27 cellular contexts compared by ENCODE assay signal in genomic region chr4:6824772-6825402, GRCh38. TPM values are rescaled to one million over a fixed set of nuclear protein-coding genes. Genes with fewer than 3 reads are reported as not detected.
DNase-seq lines count a peak whose midpoint lies in the region; ATAC-seq lines count a peak whose summit lies in the region.
"Had no signal": no experiment of that assay in that cellular context is flagged by ENCODE, and none has a peak within 500 bp of the region (broad histone marks: within the 10 kb centered on the region; RNA-seq: fewer than 3 reads in every experiment).

No MANE protein-coding gene starts in this region.

- H4K8ac ChIP-seq in mesenchymal stem cell (ENCODE audit: low read length), result no peak overlapping the region

- H2AK5ac ChIP-seq in mesenchymal stem cell (ENCODE audit: low read length, severe bottlenecking), result no peak overlapping the region

- H3K36me3 Mint-ChIP-seq in activated CD4-positive, alpha-beta T cell treated with anti-CD3 and anti-CD28 coated beads for 36 hours (ENCODE audit: low read depth), result peaks cover 31% of the 10 kb centered on the region
- H3K36me3 Mint-ChIP-seq in activated naive CD8-positive, alpha-beta T cell treated with anti-CD3 and anti-CD28 coated beads, Interleukin-2, amount 50 U/mL, for 24 hours (ENCODE audit: low read depth), result peaks cover 37% of the 10 kb centered on the region
- peaks cover 10% of the 10 kb centered on the region for H3K36me3 Mint-ChIP-seq in natural killer cell treated with Interleukin-12 subunit alpha and Interleukin-12 subunit beta and Interleukin-15 and Interleukin-18, amount 100 ng/mL, for 72 hours

- POLR2A ChIA-PET in activated CD4-positive, alpha-beta T cell treated with anti-CD3 and anti-CD28 coated beads for 36 hours (lab: Charles Lee), result no interaction called here

- no peak overlapping the region for H3K4ac ChIP-seq in mesenchymal stem cell (ENCODE audit: low read depth in 1 of 2, low read length in 2 of 2)

- no peak overlapping the region for H3K27ac ChIP-seq in mesenchymal stem cell (ENCODE audit: low read length, poor library complexity, severe bottlenecking)
- H3K27ac ChIP-seq: 22Rv1, testis had no signal

- intact Hi-C loops in activated CD4-positive, alpha-beta T cell treated with anti-CD3 and anti-CD28 coated beads for 36 hours (cut with DNase I, micrococcal nuclease), result no loop called here

- no peaks in the 10 kb centered on the region for H3K27me3 ChIP-seq in mesenchymal stem cell (ENCODE audit: control insufficient read depth in 1 of 2, insufficient read depth in 1 of 2, low read length in 2 of 2)
- H3K27me3 ChIP-seq: testis had no signal

- H2BK15ac ChIP-seq in mesenchymal stem cell (ENCODE audit: low read depth, poor library complexity, severe bottlenecking), result no peak overlapping the region

- peaks cover 1% of the 10 kb centered on the region for H3K4me1 ChIP-seq in mesenchymal stem cell (ENCODE audit: control insufficient read depth, insufficient read depth, low read depth, low read length)
- H3K4me1 ChIP-seq: testis had no signal

- peaks cover 9% of the 10 kb centered on the region for H3K4me1 Mint-ChIP-seq in activated CD4-positive, alpha-beta T cell treated with anti-CD3 and anti-CD28 coated beads for 36 hours
- peaks cover 15% of the 10 kb centered on the region for H3K4me1 Mint-ChIP-seq in activated naive CD8-positive, alpha-beta T cell treated with anti-CD3 and anti-CD28 coated beads, Interleukin-2, amount 50 U/mL, for 24 hours
- peaks cover 50 to 55% of the 10 kb centered on the region in 2 donors for H3K4me1 Mint-ChIP-seq in natural killer cell treated with Interleukin-12 subunit alpha and Interleukin-12 subunit beta and Interleukin-15 and Interleukin-18, amount 100 ng/mL, for 72 hours (ENCODE audit: low read depth in 2 of 2)
- H3K4me1 Mint-ChIP-seq: CD14-positive monocyte, GM23338 had no signal

- no peak overlapping the region for H2BK12ac ChIP-seq in mesenchymal stem cell (ENCODE audit: low read length in 2 of 2)

- H3K4me3 Mint-ChIP-seq in activated CD4-positive, alpha-beta T cell treated with anti-CD3 and anti-CD28 coated beads for 36 hours, result no peak overlapping the region
- H3K4me3 Mint-ChIP-seq in activated naive CD8-positive, alpha-beta T cell treated with anti-CD3 and anti-CD28 coated beads, Interleukin-2, amount 50 U/mL, for 24 hours, result no peak overlapping the region
- H3K4me3 Mint-ChIP-seq in natural killer cell treated with Interleukin-12 subunit alpha and Interleukin-12 subunit beta and Interleukin-15 and Interleukin-18, amount 100 ng/mL, for 72 hours, result peak overlapping the region; percentile 72
- H3K4me3 Mint-ChIP-seq: CD14-positive monocyte; endodermal cell; GM23338; stimulated activated naive B cell treated with anti-CD40 and anti-IgM and Interleukin-4, amounts not matched to agents 10 μg/mL and 1 μg/mL and 100 μg/mL, for 72 hours had no signal

- H3K27ac Mint-ChIP-seq in activated CD4-positive, alpha-beta T cell treated with anti-CD3 and anti-CD28 coated beads for 36 hours, result peak overlapping the region; percentile 37
- no peak overlapping the region for H3K27ac Mint-ChIP-seq in activated naive CD8-positive, alpha-beta T cell treated with anti-CD3 and anti-CD28 coated beads, Interleukin-2, amount 50 U/mL, for 24 hours
- peak overlapping the region; percentile 84 to 87 for H3K27ac Mint-ChIP-seq in natural killer cell treated with Interleukin-12 subunit alpha and Interleukin-12 subunit beta and Interleukin-15 and Interleukin-18, amount 100 ng/mL, for 72 hours
- H3K27ac Mint-ChIP-seq: endodermal cell; GM23338; stimulated activated naive B cell treated with anti-CD40 and anti-IgM and Interleukin-4, amounts not matched to agents 10 μg/mL and 1 μg/mL and 100 μg/mL, for 72 hours had no signal

- 100% methylated on average over 4 of the region's 5 CpGs for WGBS in mesenchymal stem cell

- no peak for ATAC-seq in activated CD4-positive, alpha-beta T cell treated with anti-CD3 and anti-CD28 coated beads for 36 hours
- peak; percentile 24 for ATAC-seq in activated naive CD8-positive, alpha-beta T cell treated with anti-CD3 and anti-CD28 coated beads, Interleukin-2, amount 50 U/mL, for 24 hours
- peak; percentile 74 to 80 for ATAC-seq in natural killer cell treated with Interleukin-12 subunit alpha and Interleukin-12 subunit beta and Interleukin-15 and Interleukin-18, amount 100 ng/mL, for 72 hours
- ATAC-seq: GM23338; left ventricle myocardium superior; SK-N-SH treated with all-trans-retinoic acid at 6 μM for 48 hours; stimulated activated naive B cell treated with anti-CD40 and anti-IgM and Interleukin-4, amounts not matched to agents 10 μg/mL and 1 μg/mL and 100 μg/mL, for 72 hours had no signal

- no peak overlapping the region for H2BK5ac ChIP-seq in mesenchymal stem cell (ENCODE audit: low read depth, low read length, poor library complexity, severe bottlenecking)

- H3K9me3 Mint-ChIP-seq in activated CD4-positive, alpha-beta T cell treated with anti-CD3 and anti-CD28 coated beads for 36 hours (ENCODE audit: low read depth), result peaks cover 11% of the 10 kb centered on the region
- H3K9me3 Mint-ChIP-seq in activated naive CD8-positive, alpha-beta T cell treated with anti-CD3 and anti-CD28 coated beads, Interleukin-2, amount 50 U/mL, for 24 hours, result peaks cover 6% of the 10 kb centered on the region
- peaks cover 4% of the 10 kb centered on the region for H3K9me3 Mint-ChIP-seq in natural killer cell treated with Interleukin-12 subunit alpha and Interleukin-12 subunit beta and Interleukin-15 and Interleukin-18, amount 100 ng/mL, for 72 hours

- H3K4me3 ChIP-seq in mesenchymal stem cell (ENCODE audit: insufficient read depth in 1 of 2, low read depth in 1 of 2, low read length in 2 of 2), result no peak overlapping the region
- H3K4me3 ChIP-seq: GM23338, testis had no signal

- CTCF ChIA-PET in activated CD4-positive, alpha-beta T cell treated with anti-CD3 and anti-CD28 coated beads for 36 hours (lab: Charles Lee), result interaction anchor here (0.6 kb wide), 1 partner anchor 54 kb away, joined by 3 read pairs; no protein-coding TSS in a partner anchor

- DNase-seq in activated CD4-positive, alpha-beta T cell treated with anti-CD3 and anti-CD28 coated beads for 36 hours, result no peak
- DNase-seq in activated CD4-positive, alpha-beta T cell treated with anti-CD3 and anti-CD28 coated beads, Interleukin-2, amount 50 U/mL, for 1 hour, result no peak
- DNase-seq in HCEC 1CT (peak; percentile 3), mesenchymal stem cell (no peak), iPS-NIHi11 (ENCODE audit: low spot score) (no peak)
- no peak for DNase-seq in activated naive CD8-positive, alpha-beta T cell treated with anti-CD3 and anti-CD28 coated beads, Interleukin-2, amount 50 U/mL, for 24 hours
- no peak for DNase-seq in natural killer cell treated with Interleukin-12 subunit alpha and Interleukin-12 subunit beta and Interleukin-15 and Interleukin-18, amount 100 ng/mL, for 72 hours (ENCODE audit: low spot score)
- no peak for DNase-seq in stimulated activated CD4-positive, alpha-beta T cell treated with anti-CD3 and anti-CD28 coated beads, Interleukin-15, amount 100 ng/mL, for 24 hours
- DNase-seq: activated CD4-positive, alpha-beta T cell treated with anti-CD3 and anti-CD28 coated beads for 1 hour; activated gamma-delta T cell; caudate nucleus; DND-41; endodermal cell; kidney; left ventricle myocardium superior; NCI-H1105; NCI-H2029; NCI-H524 treated with DMSO at 0.1 percent for 48 hours; NK-92 treated with Interleukin-12 subunit alpha and Interleukin-12 subunit beta, amount 100 ng/mL, for 24 hours; nucleus accumbens; Right ventricle myocardium superior; stimulated activated naive B cell treated with anti-CD40 and anti-IgM and Interleukin-4, amounts not matched to agents 10 μg/mL and 1 μg/mL and 100 μg/mL, for 72 hours; testis had no signal

- peaks cover 23% of the 10 kb centered on the region for H3K79me1 ChIP-seq in mesenchymal stem cell (replicated peaks; ENCODE audit: low read length, poor library complexity, severe bottlenecking)

- H3K14ac ChIP-seq in mesenchymal stem cell (ENCODE audit: low read length in 2 of 2), result no peak overlapping the region

- peaks cover 10% of the 10 kb centered on the region for H3K9me3 ChIP-seq in mesenchymal stem cell (ENCODE audit: control insufficient read depth, low read length)
- H3K9me3 ChIP-seq: testis had no signal

- H4K91ac ChIP-seq in mesenchymal stem cell (ENCODE audit: low read length), result no peak overlapping the region

- H2BK120ac ChIP-seq in mesenchymal stem cell (ENCODE audit: low read depth, low read length), result no peak overlapping the region

- H2AFZ ChIP-seq in mesenchymal stem cell (ENCODE audit: low read depth, low read length), result no peak overlapping the region
- H2AFZ ChIP-seq: GM23338 had no signal

- H3K23ac ChIP-seq in mesenchymal stem cell (ENCODE audit: low read length in 2 of 2), result no peak overlapping the region

- H3K4me2 ChIP-seq in mesenchymal stem cell (ENCODE audit: low read length, poor library complexity, severe bottlenecking), result no peak overlapping the region
- H3K4me2 ChIP-seq: GM23338 had no signal

- H3K9ac ChIP-seq in mesenchymal stem cell (ENCODE audit: low read length), result no peak overlapping the region

- H3K27me3 Mint-ChIP-seq in activated CD4-positive, alpha-beta T cell treated with anti-CD3 and anti-CD28 coated beads for 36 hours, result no peaks in the 10 kb centered on the region
- no peaks in the 10 kb centered on the region for H3K27me3 Mint-ChIP-seq in activated naive CD8-positive, alpha-beta T cell treated with anti-CD3 and anti-CD28 coated beads, Interleukin-2, amount 50 U/mL, for 24 hours
- H3K27me3 Mint-ChIP-seq in natural killer cell treated with Interleukin-12 subunit alpha and Interleukin-12 subunit beta and Interleukin-15 and Interleukin-18, amount 100 ng/mL, for 72 hours, result no peaks in the 10 kb centered on the region
- H3K27me3 Mint-ChIP-seq: stimulated activated naive B cell treated with anti-CD40 and anti-IgM and Interleukin-4, amounts not matched to agents 10 μg/mL and 1 μg/mL and 100 μg/mL, for 72 hours had no signal

- peaks cover 10 to 44% of the 10 kb centered on the region in 2 experiments for H3K36me3 ChIP-seq in mesenchymal stem cell (ENCODE audit: control insufficient read depth in 1 of 2, insufficient read depth in 2 of 2, low read depth in 1 of 2, low read length in 2 of 2)

- H3K18ac ChIP-seq in mesenchymal stem cell (ENCODE audit: low read depth in 1 of 2, low read length in 2 of 2), result no peak overlapping the region

RNA-seq across cellular contexts. Expression of gene KIAA0232, which starts 42.4 kb away (rescaled TPM):
- 10 to 100 TPM in 1 of 2 experiments, 1 to 10 TPM in 1; 9.4 to 13.1 TPM for total RNA-seq in activated CD4-positive, alpha-beta T cell treated with anti-CD3 and anti-CD28 coated beads for 36 hours
- total RNA-seq in natural killer cell treated with Interleukin-12 subunit alpha and Interleukin-12 subunit beta and Interleukin-15 and Interleukin-18, amount 100 ng/mL, for 72 hours, result 10 to 100 TPM; 19.5 to 20.6 TPM
- polyA plus RNA-seq in mesenchymal stem cell (2013, experiment 1 of 2), result 13.4 TPM
- 13.7 TPM for polyA plus RNA-seq in mesenchymal stem cell (2013, experiment 2 of 2)
